ENCODE assay signal across 9 cellular contexts in the genomic region with DNA sequence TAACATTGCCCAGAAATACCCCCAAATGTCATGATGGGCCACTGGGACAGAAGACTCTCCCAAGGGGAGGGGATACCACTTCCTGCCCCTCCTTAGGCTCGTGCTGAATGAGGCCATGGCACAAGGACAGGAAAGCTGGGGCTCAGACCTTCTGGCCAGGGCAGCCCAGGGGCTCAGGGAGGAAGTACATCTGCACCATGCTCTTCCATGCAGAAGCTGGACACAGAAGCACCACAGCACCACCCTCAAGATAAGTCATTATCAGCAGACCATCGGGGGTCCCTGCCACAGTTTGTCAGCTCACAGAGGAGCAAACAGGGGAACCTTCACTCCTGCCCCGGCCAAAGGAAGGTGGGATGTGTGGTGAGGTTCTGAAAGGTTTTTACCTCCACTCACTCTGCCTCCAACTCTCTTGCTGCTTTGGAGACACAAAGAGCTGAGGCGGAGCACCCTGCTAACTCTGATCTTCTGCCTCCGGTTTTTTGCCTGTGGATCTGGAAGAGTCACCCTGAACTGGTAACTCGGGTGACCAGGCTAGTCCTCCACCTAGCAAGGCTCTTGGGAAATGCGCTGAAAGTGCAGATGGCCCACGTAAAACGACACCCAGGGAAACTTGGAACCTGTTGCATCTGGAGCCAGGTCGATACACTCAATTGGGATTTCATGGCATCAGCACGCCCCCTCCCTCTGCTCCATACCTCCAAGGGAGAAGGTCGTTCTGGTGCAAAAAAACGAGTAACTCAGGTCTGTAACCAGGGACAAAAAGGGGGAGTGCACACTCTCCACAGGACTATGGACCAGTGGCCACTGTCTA. TPM values are rescaled to one million over a fixed set of nuclear protein-coding genes. Genes with fewer than 3 reads are reported as not detected.
DNase-seq lines count a peak whose midpoint lies in the region; TF ChIP-seq lines count a peak whose summit lies in the region.
"Had no signal": no experiment of that assay in that cellular context is flagged by ENCODE, and none has a peak within 500 bp of the region (broad histone marks: within the 10 kb centered on the region; RNA-seq: fewer than 3 reads in every experiment).

No MANE protein-coding gene starts in this region.

- no peaks in the 10 kb centered on the region for H3K9me3 ChIP-seq in DOHH2 (ENCODE audit: control insufficient read depth, insufficient read depth, low read length)
- H3K9me3 ChIP-seq in ascending aorta: no peaks in the 10 kb centered on the region
- H3K9me3 ChIP-seq in trophoblast cell (ENCODE audit: insufficient read depth, low read depth, low read length): no peaks in the 10 kb centered on the region

- H3K27me3 ChIP-seq in DOHH2 (ENCODE audit: control insufficient read depth, low read length) (no peaks in the 10 kb centered on the region), ascending aorta (no peaks in the 10 kb centered on the region), trophoblast cell (ENCODE audit: insufficient read depth, low read length) (no peaks in the 10 kb centered on the region)

- H4K91ac ChIP-seq in trophoblast cell (ENCODE audit: low read depth, low read length): peak overlapping the region; percentile 80

- H4K12ac ChIP-seq in trophoblast cell (ENCODE audit: low read depth, low read length): no peak overlapping the region

- peak overlapping the region; percentile 33 for H4K8ac ChIP-seq in trophoblast cell (ENCODE audit: low read depth, low read length)

- H3K27me3 Mint-ChIP-seq in IgD-negative memory B cell (no peaks in the 10 kb centered on the region), glutamatergic neuron (ENCODE audit: unreplicated experiment) (peaks cover 6% of the 10 kb centered on the region)

- TF ChIP-seq CTCF in DOHH2 (IDR thresholded peaks at IDR 0.05; ENCODE audit: low read depth, low read length, poor library complexity, severe bottlenecking) (no peak), ascending aorta (IDR thresholded peaks at IDR 0.05) (no peak), glutamatergic neuron (IDR thresholded peaks at IDR 0.05; ENCODE audit: partially characterized antibody, unreplicated experiment) (no peak)

- no peaks in the 10 kb centered on the region for H4K20me1 ChIP-seq in DOHH2 (ENCODE audit: control insufficient read depth, insufficient read depth, low read depth, low read length)

- H3K9ac ChIP-seq in trophoblast cell (ENCODE audit: low read length): no peak overlapping the region

- H2AK5ac ChIP-seq in trophoblast cell (ENCODE audit: low read length): peak overlapping the region; percentile 46

- no peaks in the 10 kb centered on the region for H3K9me2 ChIP-seq in DOHH2 (replicated peaks; ENCODE audit: control insufficient read depth, low read length)

- peak overlapping the region; percentile 7 for H3K18ac ChIP-seq in trophoblast cell (ENCODE audit: low read length)

- peak overlapping the region; percentile 26 for H2BK12ac ChIP-seq in trophoblast cell (ENCODE audit: low read length)

- DNase-seq in ascending aorta (ENCODE audit: low spot score in 2 of 2) (no peak), trophoblast cell (no peak), NCI-H510A treated with DMSO at 0.1 percent for 48 hours (lab: John Stamatoyannopoulos, UW) (no peak), glutamatergic neuron (no peak), retina (no peak), pons (ENCODE audit: low spot score) (no peak)
- DNase-seq: stimulated activated naive CD4-positive, alpha-beta T cell treated with Interleukin-2 at 50 U/mL for 16 hours had no signal

- intact Hi-C loops in ascending aorta (cut with DNase I): loop anchor here (5.0 to 10.0 kb wide), 4 partner anchors 222 to 344 kb away; a partner anchor contains a TSS

- no peak overlapping the region for H3K23ac ChIP-seq in trophoblast cell (ENCODE audit: low read length)

- H3K27ac Mint-ChIP-seq in IgD-negative memory B cell (peak overlapping the region; percentile 92 to 98 (median 97)), glutamatergic neuron (ENCODE audit: unreplicated experiment) (no peak overlapping the region)

- H3K9me3 Mint-ChIP-seq in IgD-negative memory B cell (no peaks in the 10 kb centered on the region), glutamatergic neuron (ENCODE audit: unreplicated experiment) (peaks cover 8% of the 10 kb centered on the region)

- H3K14ac ChIP-seq in trophoblast cell (ENCODE audit: low read length): peak overlapping the region; percentile 57

- WGBS in trophoblast cell (ENCODE audit: extremely low coverage, insufficient coverage, insufficient read length): no CpG with 5 or more reads among the region's 13 CpGs

- H3K4me1 ChIP-seq in DOHH2 (ENCODE audit: control insufficient read depth, low read length) (peaks cover 99% of the 10 kb centered on the region), ascending aorta (peaks cover 51 to 90% of the 10 kb centered on the region in 2 donors), trophoblast cell (ENCODE audit: control insufficient read depth in 1 of 2, insufficient read depth in 2 of 2, low read length in 2 of 2) (peaks cover 64 to 67% of the 10 kb centered on the region in 2 experiments)

- H3K79me1 ChIP-seq in trophoblast cell (ENCODE audit: low read length): peaks cover 62% of the 10 kb centered on the region

- H2AFZ ChIP-seq in trophoblast cell (ENCODE audit: insufficient read depth, low read length, poor library complexity): no peak overlapping the region

- peaks cover 56% of the 10 kb centered on the region for H3K36me3 ChIP-seq in DOHH2 (ENCODE audit: control insufficient read depth, low read length)
- no peaks in the 10 kb centered on the region for H3K36me3 ChIP-seq in ascending aorta
- H3K36me3 ChIP-seq in trophoblast cell (ENCODE audit: control insufficient read depth in 1 of 2, insufficient read depth in 2 of 2, low read length in 2 of 2): peaks cover 19 to 22% of the 10 kb centered on the region in 2 experiments

- H3K4me2 ChIP-seq in DOHH2 (ENCODE audit: low read length) (peak overlapping the region; percentile 97), trophoblast cell (ENCODE audit: low read length) (no peak overlapping the region)

- peaks cover 13% of the 10 kb centered on the region for H3K36me3 Mint-ChIP-seq in IgD-negative memory B cell
- H3K36me3 Mint-ChIP-seq in glutamatergic neuron (ENCODE audit: unreplicated experiment): no peaks in the 10 kb centered on the region

- peak overlapping the region; percentile 27 for H2BK5ac ChIP-seq in trophoblast cell (ENCODE audit: low read depth, low read length, poor library complexity)

- H3K4ac ChIP-seq in trophoblast cell (ENCODE audit: low read depth, low read length): peak overlapping the region; percentile 21

- H3K27ac ChIP-seq in DOHH2 (ENCODE audit: low read depth, low read length) (peak overlapping the region; percentile 98), ascending aorta (peak overlapping the region; percentile 92), trophoblast cell (ENCODE audit: low read depth, low read length) (peak overlapping the region; percentile 44)

- H3K4me3 Mint-ChIP-seq in IgD-negative memory B cell: peak overlapping the region in 3 of 4 donors; percentile 77 to 96 (median 91)
- H3K4me3 Mint-ChIP-seq in glutamatergic neuron (ENCODE audit: unreplicated experiment): no peak overlapping the region

- peaks cover 34% of the 10 kb centered on the region for H3K79me2 ChIP-seq in DOHH2 (ENCODE audit: control insufficient read depth, low read length)
- H3K79me2 ChIP-seq in trophoblast cell (ENCODE audit: control insufficient read depth, insufficient read depth, low read length, poor library complexity): peaks cover 11% of the 10 kb centered on the region

- H3K4me1 Mint-ChIP-seq in IgD-negative memory B cell: peaks cover 52 to 82% (median 78%) of the 10 kb centered on the region in 3 donors
- peaks cover 35% of the 10 kb centered on the region for H3K4me1 Mint-ChIP-seq in glutamatergic neuron (ENCODE audit: low read depth, unreplicated experiment)

- peak overlapping the region; percentile 36 for H2BK120ac ChIP-seq in trophoblast cell (ENCODE audit: insufficient read depth, low read length, poor library complexity)

- H3K4me3 ChIP-seq in DOHH2 (ENCODE audit: low read length) (peak overlapping the region; percentile 60), ascending aorta (no peak overlapping the region), trophoblast cell (ENCODE audit: low read depth, low read length) (no peak overlapping the region)

- peaks cover 40% of the 10 kb centered on the region for H3F3A ChIP-seq in DOHH2 (ENCODE audit: control insufficient read depth, insufficient read depth)

RNA-seq across cellular contexts. Expression of a gene that starts 8.3 kb away (rescaled TPM):
- 5.8 TPM for polyA plus RNA-seq in IgD-negative memory B cell
- total RNA-seq in ascending aorta (2.2 TPM), glutamatergic neuron (ENCODE audit: unreplicated experiment) (11.3 TPM)
- polyA plus RNA-seq in trophoblast cell (2013): 20.8 and 22.5 TPM in 2 replicates

Comparison
In these comparisons a context has a peak if more than half of its experiments do, and no peak if none do; other contexts are left out.
1. H3K27ac ChIP-seq: peak in every context shown above with its lines; median percentile 98 in DOHH2; 92 in ascending aorta; 44 in trophoblast cell.